1 cellular context compared by ENCODE assay signal in genomic region chr17:2964028-2964356, GRCh38.
TF ChIP-seq lines count a peak whose summit lies in the region.

No MANE protein-coding gene starts in this region.

TF ChIP-seq in IMR-90, 13 proteins besides CTCF, POLR2A, EP300 and RAD21:
- TF ChIP-seq NFE2L2 (IDR thresholded peaks at IDR 0.05; ENCODE audit: low read depth, low read length) (no peak), FOS (IDR thresholded peaks at IDR 0.05; ENCODE audit: low read depth, low read length) (no peak), MAZ (IDR thresholded peaks at IDR 0.05; ENCODE audit: borderline replicate concordance, low read depth, low read length) (no peak), MAFK (IDR thresholded peaks at IDR 0.05; ENCODE audit: low read depth, low read length) (no peak), CHD1 (IDR thresholded peaks at IDR 0.05; ENCODE audit: low read depth, low read length) (no peak), SMC3 (IDR thresholded peaks at IDR 0.05; ENCODE audit: low read depth, low read length) (no peak), RFX5 (IDR thresholded peaks at IDR 0.05; ENCODE audit: low read depth, low read length) (no peak), ELK1 (IDR thresholded peaks at IDR 0.05; ENCODE audit: borderline replicate concordance, low read depth, low read length) (no peak), CEBPB (IDR thresholded peaks at IDR 0.05; ENCODE audit: low read depth, low read length) (no peak), MXI1 (IDR thresholded peaks at IDR 0.05; ENCODE audit: borderline replicate concordance, low read depth, low read length) (no peak), USF2 (IDR thresholded peaks at IDR 0.05; ENCODE audit: low read depth, low read length) (no peak), BHLHE40 (IDR thresholded peaks at IDR 0.05; ENCODE audit: low read depth, low read length) (no peak), RCOR1 (IDR thresholded peaks at IDR 0.05; ENCODE audit: insufficient replicate concordance, low read length) (no peak)
